In the genomic region with DNA sequence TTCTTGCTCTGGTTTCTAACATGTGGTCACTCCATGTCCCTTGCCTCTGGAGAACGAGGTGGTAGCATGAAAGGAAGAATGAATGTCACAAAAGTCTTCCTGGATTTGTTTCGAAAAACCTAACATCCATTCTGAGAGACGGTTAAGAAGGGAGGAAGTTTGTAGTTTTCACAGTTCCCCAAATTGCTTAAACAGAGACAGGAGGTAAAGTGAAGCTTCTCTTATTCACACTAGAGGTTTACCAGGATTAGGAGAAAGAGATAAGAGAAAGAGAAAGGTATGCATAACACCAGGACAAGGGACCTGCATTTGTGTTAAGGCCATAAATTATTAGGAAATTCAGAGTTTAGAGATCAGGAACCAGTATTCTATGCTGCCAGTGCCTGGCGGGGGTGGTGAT, we compare ENCODE assay signal across 1 cellular context.
TF ChIP-seq lines count a peak whose summit lies in the region.

No MANE protein-coding gene starts in this region.

TF ChIP-seq in GM23338, 12 proteins besides CTCF, POLR2A, EP300 and RAD21 (continued from another document):
- TF ChIP-seq, protein P1, sequence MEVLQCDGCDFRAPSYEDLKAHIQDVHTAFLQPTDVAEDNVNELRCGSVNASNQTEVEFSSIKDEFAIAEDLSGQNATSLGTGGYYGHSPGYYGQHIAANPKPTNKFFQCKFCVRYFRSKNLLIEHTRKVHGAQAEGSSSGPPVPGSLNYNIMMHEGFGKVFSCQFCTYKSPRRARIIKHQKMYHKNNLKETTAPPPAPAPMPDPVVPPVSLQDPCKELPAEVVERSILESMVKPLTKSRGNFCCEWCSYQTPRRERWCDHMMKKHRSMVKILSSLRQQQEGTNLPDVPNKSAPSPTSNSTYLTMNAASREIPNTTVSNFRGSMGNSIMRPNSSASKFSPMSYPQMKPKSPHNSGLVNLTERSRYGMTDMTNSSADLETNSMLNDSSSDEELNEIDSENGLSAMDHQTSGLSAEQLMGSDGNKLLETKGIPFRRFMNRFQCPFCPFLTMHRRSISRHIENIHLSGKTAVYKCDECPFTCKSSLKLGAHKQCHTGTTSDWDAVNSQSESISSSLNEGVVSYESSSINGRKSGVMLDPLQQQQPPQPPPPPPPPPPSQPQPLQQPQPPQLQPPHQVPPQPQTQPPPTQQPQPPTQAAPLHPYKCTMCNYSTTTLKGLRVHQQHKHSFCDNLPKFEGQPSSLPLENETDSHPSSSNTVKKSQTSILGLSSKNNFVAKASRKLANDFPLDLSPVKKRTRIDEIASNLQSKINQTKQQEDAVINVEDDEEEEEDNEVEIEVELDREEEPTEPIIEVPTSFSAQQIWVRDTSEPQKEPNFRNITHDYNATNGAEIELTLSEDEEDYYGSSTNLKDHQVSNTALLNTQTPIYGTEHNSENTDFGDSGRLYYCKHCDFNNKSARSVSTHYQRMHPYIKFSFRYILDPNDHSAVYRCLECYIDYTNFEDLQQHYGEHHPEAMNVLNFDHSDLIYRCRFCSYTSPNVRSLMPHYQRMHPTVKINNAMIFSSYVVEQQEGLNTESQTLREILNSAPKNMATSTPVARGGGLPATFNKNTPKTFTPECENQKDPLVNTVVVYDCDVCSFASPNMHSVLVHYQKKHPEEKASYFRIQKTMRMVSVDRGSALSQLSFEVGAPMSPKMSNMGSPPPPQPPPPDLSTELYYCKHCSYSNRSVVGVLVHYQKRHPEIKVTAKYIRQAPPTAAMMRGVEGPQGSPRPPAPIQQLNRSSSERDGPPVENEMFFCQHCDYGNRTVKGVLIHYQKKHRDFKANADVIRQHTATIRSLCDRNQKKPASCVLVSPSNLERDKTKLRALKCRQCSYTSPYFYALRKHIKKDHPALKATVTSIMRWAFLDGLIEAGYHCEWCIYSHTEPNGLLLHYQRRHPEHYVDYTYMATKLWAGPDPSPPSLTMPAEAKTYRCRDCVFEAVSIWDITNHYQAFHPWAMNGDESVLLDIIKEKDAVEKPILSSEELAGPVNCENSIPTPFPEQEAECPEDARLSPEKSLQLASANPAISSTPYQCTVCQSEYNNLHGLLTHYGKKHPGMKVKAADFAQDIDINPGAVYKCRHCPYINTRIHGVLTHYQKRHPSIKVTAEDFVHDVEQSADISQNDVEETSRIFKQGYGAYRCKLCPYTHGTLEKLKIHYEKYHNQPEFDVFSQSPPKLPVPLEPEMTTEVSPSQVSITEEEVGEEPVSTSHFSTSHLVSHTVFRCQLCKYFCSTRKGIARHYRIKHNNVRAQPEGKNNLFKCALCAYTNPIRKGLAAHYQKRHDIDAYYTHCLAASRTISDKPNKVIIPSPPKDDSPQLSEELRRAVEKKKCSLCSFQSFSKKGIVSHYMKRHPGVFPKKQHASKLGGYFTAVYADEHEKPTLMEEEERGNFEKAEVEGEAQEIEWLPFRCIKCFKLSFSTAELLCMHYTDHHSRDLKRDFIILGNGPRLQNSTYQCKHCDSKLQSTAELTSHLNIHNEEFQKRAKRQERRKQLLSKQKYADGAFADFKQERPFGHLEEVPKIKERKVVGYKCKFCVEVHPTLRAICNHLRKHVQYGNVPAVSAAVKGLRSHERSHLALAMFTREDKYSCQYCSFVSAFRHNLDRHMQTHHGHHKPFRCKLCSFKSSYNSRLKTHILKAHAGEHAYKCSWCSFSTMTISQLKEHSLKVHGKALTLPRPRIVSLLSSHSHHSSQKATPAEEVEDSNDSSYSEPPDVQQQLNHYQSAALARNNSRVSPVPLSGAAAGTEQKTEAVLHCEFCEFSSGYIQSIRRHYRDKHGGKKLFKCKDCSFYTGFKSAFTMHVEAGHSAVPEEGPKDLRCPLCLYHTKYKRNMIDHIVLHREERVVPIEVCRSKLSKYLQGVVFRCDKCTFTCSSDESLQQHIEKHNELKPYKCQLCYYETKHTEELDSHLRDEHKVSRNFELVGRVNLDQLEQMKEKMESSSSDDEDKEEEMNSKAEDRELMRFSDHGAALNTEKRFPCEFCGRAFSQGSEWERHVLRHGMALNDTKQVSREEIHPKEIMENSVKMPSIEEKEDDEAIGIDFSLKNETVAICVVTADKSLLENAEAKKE (CRISPR knock-in tag; IDR thresholded peaks at IDR 0.05): no peak
- TF ChIP-seq NANOG (IDR thresholded peaks at IDR 0.05; ENCODE audit: borderline replicate concordance) (no peak), CREB1 (CRISPR knock-in tag; IDR thresholded peaks at IDR 0.05; ENCODE audit: low read depth) (no peak), JUNB (IDR thresholded peaks at IDR 0.05; ENCODE audit: unreplicated experiment) (no peak)
TF ChIP-seq in GM23338: peak in this region for 0.
